13 cellular contexts compared by ENCODE assay signal in the genomic region with DNA sequence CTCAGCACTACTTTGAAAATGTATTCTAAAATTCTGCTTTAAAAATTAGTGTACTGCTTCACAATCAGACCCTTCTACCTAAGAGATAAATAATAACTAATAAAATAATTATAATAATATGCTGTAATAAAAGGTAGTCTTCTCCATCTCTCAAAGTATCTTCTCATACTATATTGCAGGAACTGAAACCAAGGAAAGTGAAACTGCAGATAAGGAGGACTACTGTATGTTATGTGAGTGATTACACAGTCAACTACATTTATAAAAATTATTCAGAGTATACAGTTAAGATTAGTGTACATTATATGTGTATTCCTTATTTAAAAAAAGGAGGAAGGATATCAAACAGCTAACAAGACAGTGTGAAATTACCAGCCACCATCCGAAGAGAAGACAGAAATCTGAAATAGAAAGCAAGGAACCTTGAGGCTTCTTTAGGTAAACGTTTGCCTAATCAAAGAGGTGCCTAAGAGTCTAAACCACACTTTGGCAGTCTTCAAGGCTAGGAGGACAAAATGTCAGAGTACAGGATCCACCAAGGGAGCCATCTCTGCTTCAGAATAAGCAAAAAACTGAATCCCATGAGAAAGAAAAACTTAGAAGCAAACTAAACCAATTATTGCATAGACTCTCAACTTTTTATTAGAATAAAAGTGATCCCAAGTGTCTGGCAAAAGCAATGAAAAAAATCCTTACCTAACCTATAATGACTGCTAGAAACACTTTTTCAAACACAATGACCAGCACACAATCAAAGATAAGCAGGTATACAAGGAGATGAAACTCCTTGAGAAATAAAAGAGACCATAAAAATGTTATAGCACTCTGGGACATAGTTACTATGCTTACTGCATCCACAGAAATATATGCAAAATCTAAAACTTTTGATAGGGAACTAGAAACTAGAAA. TPM values are rescaled to one million over a fixed set of nuclear protein-coding genes. Genes with fewer than 3 reads are reported as not detected.
DNase-seq lines count a peak whose midpoint lies in the region; FAIRE-seq and TF ChIP-seq lines count a peak whose summit lies in the region.
"Had no signal": no experiment of that assay in that cellular context is flagged by ENCODE, and none has a peak within 500 bp of the region (broad histone marks: within the 10 kb centered on the region; RNA-seq: fewer than 3 reads in every experiment).

No MANE protein-coding gene starts in this region.

- DNase-seq in CD4-positive, alpha-beta memory T cell: no peak
- DNase-seq in GM19239 (ENCODE audit: insufficient read length, low spot score) (no peak), keratinocyte (ENCODE audit: low read depth, low spot score) (no peak), NCI-H2196 treated with DMSO at 0.1 percent for 48 hours (lab: John Stamatoyannopoulos, UW; ENCODE audit: unreplicated experiment) (no peak), SKM-1 (lab: John Stamatoyannopoulos, UW; ENCODE audit: unreplicated experiment) (no peak), amygdala (lab: John Stamatoyannopoulos, UW) (no peak)
- no peak for DNase-seq in activated CD4-positive, alpha-beta T cell treated with anti-CD3 and anti-CD28 coated beads, Interleukin-2, amount 50 U/mL, for 48 hours
- DNase-seq: NCI-H1092, NCI-H748 treated with DMSO at 0.1 percent for 48 hours, T1000 had no signal

- H4K20me1 ChIP-seq in OCI-LY3 (ENCODE audit: insufficient read depth, low read length): peaks cover 30% of the 10 kb centered on the region
- no peaks in the 10 kb centered on the region for H4K20me1 ChIP-seq in keratinocyte (ENCODE audit: control insufficient read depth, extremely low read depth, insufficient read depth, low read length)

- H3K36me3 Mint-ChIP-seq in CD4-positive, alpha-beta memory T cell: no peaks in the 10 kb centered on the region

- FAIRE-seq in GM19239 (lab: Jason Lieb, UNC) (peak; percentile 94), keratinocyte (lab: Jason Lieb, UNC) (peak; percentile 52)

- intact Hi-C loops in CD4-positive, alpha-beta memory T cell (cut with micrococcal nuclease): loop anchor here (2.0 kb wide), 1 partner anchor 80 kb away; no protein-coding TSS in a partner anchor

- H3K27me3 Mint-ChIP-seq in CD4-positive, alpha-beta memory T cell: peaks cover 1 to 2% of the 10 kb centered on the region in 2 donors

- no peak overlapping the region for H3K9ac ChIP-seq in OCI-LY3 (ENCODE audit: low read length)
- no peak overlapping the region for H3K9ac ChIP-seq in keratinocyte (ENCODE audit: control insufficient read depth, extremely low read depth, insufficient read depth, low read length)

- H3K27me3 ChIP-seq in CD4-positive, alpha-beta memory T cell (ENCODE audit: insufficient read depth, low read length): no peaks in the 10 kb centered on the region
- H3K27me3 ChIP-seq in OCI-LY3 (ENCODE audit: low read depth, low read length): no peaks in the 10 kb centered on the region
- no peaks in the 10 kb centered on the region for H3K27me3 ChIP-seq in keratinocyte (ENCODE audit: control insufficient read depth, extremely low read depth, insufficient read depth, low read length)

- peaks cover 28 to 54% (median 43%) of the 10 kb centered on the region in 4 donors for H3K4me1 Mint-ChIP-seq in CD4-positive, alpha-beta memory T cell

- peaks cover 43% of the 10 kb centered on the region for H3K4me1 ChIP-seq in CD4-positive, alpha-beta memory T cell (ENCODE audit: insufficient read depth, low read length)
- peaks cover 79% of the 10 kb centered on the region for H3K4me1 ChIP-seq in OCI-LY3 (ENCODE audit: low read length)
- H3K4me1 ChIP-seq in keratinocyte (ENCODE audit: control insufficient read depth, extremely low read depth, insufficient read depth, low read length): peaks cover 7% of the 10 kb centered on the region

- CTCF ChIA-PET in CD4-positive, alpha-beta memory T cell (lab: Charles Lee; ENCODE audit: partially characterized antibody): interaction anchor here (1.0 kb wide), 1 partner anchor 13 kb away, joined by 4 read pairs; no protein-coding TSS in a partner anchor

- dilution Hi-C loops in keratinocyte (cut with MboI; ENCODE audit: extremely low pct_ligation_motif_present, low sequenced_read_pairs): no loop called here

- no peak overlapping the region for H3K27ac ChIP-seq in CD4-positive, alpha-beta memory T cell (ENCODE audit: low read depth, low read length)
- H3K27ac ChIP-seq in OCI-LY3 (ENCODE audit: low read length): no peak overlapping the region
- no peak overlapping the region for H3K27ac ChIP-seq in keratinocyte (ENCODE audit: control insufficient read depth, insufficient read depth, low read length)
- H3K27ac ChIP-seq: thoracic aorta had no signal

- H3K79me2 ChIP-seq in OCI-LY3 (ENCODE audit: low read length): peaks cover 83% of the 10 kb centered on the region
- H3K79me2 ChIP-seq in keratinocyte (ENCODE audit: control insufficient read depth, insufficient read depth, low read length): peaks cover 74% of the 10 kb centered on the region

- peaks cover 3% of the 10 kb centered on the region for H3K9me1 ChIP-seq in keratinocyte (ENCODE audit: control insufficient read depth, extremely low read depth, insufficient read depth, low read length)

- TF ChIP-seq CTCF in OCI-LY3 (IDR thresholded peaks at IDR 0.05; ENCODE audit: low read depth, low read length) (no peak), keratinocyte (optimal IDR thresholded peaks at IDR 0.05 in 1 of 3, IDR thresholded peaks at IDR 0.05 in 1 of 3, conservative IDR thresholded peaks at IDR 0.05 in 1 of 3; ENCODE audit: extremely low read depth in 1 of 3, insufficient read depth in 2 of 3, low read length in 3 of 3) (no peak)

- H3K4me3 ChIP-seq in CD4-positive, alpha-beta memory T cell (ENCODE audit: low read length in 2 of 2): no peak overlapping the region
- H3K4me3 ChIP-seq in OCI-LY3 (ENCODE audit: low read length): 0 out of 2 replicates have a peak overlapping the region, but pooled peaks have one; percentile 29
- H3K4me3 ChIP-seq in keratinocyte (ENCODE audit: control insufficient read depth in 2 of 3, extremely low read depth in 1 of 3, insufficient read depth in 2 of 3, low read depth in 1 of 3, low read length in 3 of 3): no peak overlapping the region
- H3K4me3 ChIP-seq: lung, thoracic aorta had no signal

- no peaks in the 10 kb centered on the region for H3K9me3 ChIP-seq in CD4-positive, alpha-beta memory T cell (ENCODE audit: control insufficient read depth in 1 of 2, low read length in 2 of 2)
- H3K9me3 ChIP-seq in OCI-LY3 (ENCODE audit: insufficient read depth, low read length): no peaks in the 10 kb centered on the region
- no peaks in the 10 kb centered on the region for H3K9me3 ChIP-seq in keratinocyte (ENCODE audit: control insufficient read depth, low read depth, low read length)
- H3K9me3 ChIP-seq: thoracic aorta had no signal

- H2AFZ ChIP-seq in OCI-LY3 (ENCODE audit: low read depth, low read length) (no peak overlapping the region), keratinocyte (ENCODE audit: control insufficient read depth, low read length) (no peak overlapping the region)

- H3K27ac Mint-ChIP-seq in CD4-positive, alpha-beta memory T cell: peak overlapping the region in 4 of 7 donors; percentile 41 to 67 (median 56)

- H3K9me3 Mint-ChIP-seq in CD4-positive, alpha-beta memory T cell: no peaks in the 10 kb centered on the region

- H3K4me2 ChIP-seq in OCI-LY3 (ENCODE audit: low read length) (peak overlapping the region; percentile 48), keratinocyte (ENCODE audit: control insufficient read depth, extremely low read depth, insufficient read depth, low read depth, low read length) (no peak overlapping the region)

- POLR2A ChIA-PET in CD4-positive, alpha-beta memory T cell (lab: Charles Lee; ENCODE audit: partially characterized antibody): interaction anchor here (0.8 to 1.8 kb wide), 2 partner anchors 12 to 80 kb away, joined by 4 read pairs; no protein-coding TSS in a partner anchor

- peak overlapping the region; percentile 33 to 83 (median 54) for H3K4me3 Mint-ChIP-seq in CD4-positive, alpha-beta memory T cell

- no peaks in the 10 kb centered on the region for H3K36me3 ChIP-seq in CD4-positive, alpha-beta memory T cell (ENCODE audit: insufficient read depth, low read length)
- H3K36me3 ChIP-seq in OCI-LY3 (replicated peaks; ENCODE audit: low read depth, low read length): no peaks in the 10 kb centered on the region
- no peaks in the 10 kb centered on the region for H3K36me3 ChIP-seq in keratinocyte (ENCODE audit: control insufficient read depth in 2 of 2, extremely low read depth in 1 of 2, insufficient read depth in 2 of 2, low read length in 2 of 2)
- H3K36me3 ChIP-seq: thoracic aorta had no signal

RNA-seq across cellular contexts. Expression of gene USP6NL, which starts 6.5 kb away (rescaled TPM):
- 1 to 10 TPM; 3.9 to 4.8 TPM for total RNA-seq in CD4-positive, alpha-beta memory T cell
- 1 to 10 TPM; 2.2 to 2.7 TPM for polyA plus RNA-seq in CD4-positive, alpha-beta memory T cell
- polyA plus RNA-seq in keratinocyte: 5.9 to 9.1 TPM (median 8.7 TPM) in 3 replicates
- polyA plus RNA-seq in keratinocyte (2011; ENCODE audit: low read depth): 10.0 TPM
- 5.8 and 9.4 TPM in 2 replicates for polyA plus RNA-seq in keratinocyte (2011; cell fraction: cytosol; rRNA removed)
- 8.1 and 8.7 TPM in 2 replicates for polyA plus RNA-seq in keratinocyte (2011; cell fraction: nucleus; rRNA removed)
- polyA plus RNA-seq in keratinocyte (2012; ENCODE audit: low replicate concordance): 9.6 and 11.7 TPM in 2 replicates
- 7.4 to 8.8 TPM (median 8.3 TPM) in 3 replicates for polyA minus RNA-seq in keratinocyte
- polyA minus RNA-seq in keratinocyte (2011; cell fraction: cytosol; rRNA and poly(A)+ RNA removed): 4.4 TPM
- polyA minus RNA-seq in keratinocyte (2011; cell fraction: nucleus; rRNA and poly(A)+ RNA removed): 6.9 and 12.7 TPM in 2 replicates
